ENCODE assay signal across 10 cellular contexts in the genomic region with DNA sequence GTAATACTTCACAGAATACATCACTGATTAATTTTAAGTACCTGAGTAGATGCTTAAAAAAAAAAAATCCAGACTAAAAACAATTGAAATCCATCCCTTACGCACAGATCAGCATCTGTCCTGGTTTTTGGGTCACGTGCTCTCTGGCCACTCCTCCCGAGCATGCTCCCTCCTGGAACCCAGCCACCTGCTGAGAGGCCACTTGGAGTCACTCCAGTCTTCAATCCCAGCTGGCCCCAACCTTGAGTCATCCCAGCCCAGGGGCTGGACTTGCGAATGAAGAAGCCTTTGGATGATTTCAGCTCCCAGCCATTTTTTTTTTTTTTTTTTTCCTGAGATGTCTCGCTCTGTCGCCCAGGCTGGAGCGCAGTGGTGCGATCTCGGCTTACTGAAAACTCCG. TPM values are rescaled to one million over a fixed set of nuclear protein-coding genes. Genes with fewer than 3 reads are reported as not detected.
DNase-seq lines count a peak whose midpoint lies in the region; ATAC-seq and TF ChIP-seq lines count a peak whose summit lies in the region.
"Had no signal": no experiment of that assay in that cellular context is flagged by ENCODE, and none has a peak within 500 bp of the region (broad histone marks: within the 10 kb centered on the region; RNA-seq: fewer than 3 reads in every experiment).

No MANE protein-coding gene starts in this region.

- no peak overlapping the region for H3K9ac ChIP-seq in skeletal muscle tissue (ENCODE audit: low read depth in 1 of 3, low read length in 3 of 3)

- H3K4me1 ChIP-seq in left ventricle myocardium inferior = no peaks in the 10 kb centered on the region
- H3K4me1 ChIP-seq in skeletal muscle tissue (ENCODE audit: control insufficient read depth in 3 of 3, insufficient read depth in 3 of 3, low read length in 3 of 3) = no peaks in the 10 kb centered on the region

- no peak for TF ChIP-seq CTCF in left ventricle myocardium inferior (IDR thresholded peaks at IDR 0.05; ENCODE audit: borderline replicate concordance)

- intact Hi-C loops in left ventricle myocardium inferior (cut with micrococcal nuclease) = no loop called here

- H3K9me3 ChIP-seq in left ventricle myocardium inferior (replicated peaks) (no peaks in the 10 kb centered on the region), skeletal muscle tissue (ENCODE audit: control insufficient read depth in 3 of 3, low read length in 3 of 3) (no peaks in the 10 kb centered on the region)

- H3K27me3 ChIP-seq in left ventricle myocardium inferior (ENCODE audit: low read depth) (peaks cover 17% of the 10 kb centered on the region), skeletal muscle tissue (ENCODE audit: control insufficient read depth in 3 of 3, insufficient read depth in 3 of 3, low read length in 3 of 3) (no peaks in the 10 kb centered on the region)

- ATAC-seq in SK-N-SH treated with all-trans-retinoic acid at 6 μM for 48 hours (peak; percentile 89), HG03196 (IDR thresholded peaks at IDR 0.05; ENCODE audit: unreplicated experiment) (no peak), GM21737 (IDR thresholded peaks at IDR 0.05; ENCODE audit: unreplicated experiment) (no peak)
- ATAC-seq: Panc1 had no signal

- DNase-seq in H4 (ENCODE audit: low spot score) = peak; percentile 94
- DNase-seq in left ventricle myocardium inferior = peak; percentile 77
- no peak for DNase-seq in activated naive CD4-positive, alpha-beta T cell (lab: John Stamatoyannopoulos, UW)
- no peak for DNase-seq in stimulated activated CD4-positive, alpha-beta T cell treated with anti-CD3 and anti-CD28 coated beads, Interleukin-4, amount 100 ng/mL, for 24 hours
- DNase-seq: stimulated activated CD4-positive, alpha-beta T cell treated with anti-CD3 and anti-CD28 coated beads, Interleukin-4, amount 100 ng/mL, for 1 hour had no signal

- no peak overlapping the region for H3K4me3 ChIP-seq in left ventricle myocardium inferior
- no peak overlapping the region for H3K4me3 ChIP-seq in skeletal muscle tissue (ENCODE audit: low read length in 3 of 3)

- H3K36me3 ChIP-seq in left ventricle myocardium inferior (no peaks in the 10 kb centered on the region), skeletal muscle tissue (ENCODE audit: control insufficient read depth in 3 of 3, insufficient read depth in 3 of 3, low read length in 3 of 3) (no peaks in the 10 kb centered on the region)

- H3K27ac ChIP-seq in left ventricle myocardium inferior (replicated peaks) (no peak overlapping the region), skeletal muscle tissue (ENCODE audit: low read depth, low read length) (peak overlapping the region; percentile 25)

TF ChIP-seq in SK-N-SH treated with all-trans-retinoic acid at 6 μM for 48 hours, 23 proteins besides CTCF, POLR2A, EP300 and RAD21:
- TF ChIP-seq, protein P1, sequence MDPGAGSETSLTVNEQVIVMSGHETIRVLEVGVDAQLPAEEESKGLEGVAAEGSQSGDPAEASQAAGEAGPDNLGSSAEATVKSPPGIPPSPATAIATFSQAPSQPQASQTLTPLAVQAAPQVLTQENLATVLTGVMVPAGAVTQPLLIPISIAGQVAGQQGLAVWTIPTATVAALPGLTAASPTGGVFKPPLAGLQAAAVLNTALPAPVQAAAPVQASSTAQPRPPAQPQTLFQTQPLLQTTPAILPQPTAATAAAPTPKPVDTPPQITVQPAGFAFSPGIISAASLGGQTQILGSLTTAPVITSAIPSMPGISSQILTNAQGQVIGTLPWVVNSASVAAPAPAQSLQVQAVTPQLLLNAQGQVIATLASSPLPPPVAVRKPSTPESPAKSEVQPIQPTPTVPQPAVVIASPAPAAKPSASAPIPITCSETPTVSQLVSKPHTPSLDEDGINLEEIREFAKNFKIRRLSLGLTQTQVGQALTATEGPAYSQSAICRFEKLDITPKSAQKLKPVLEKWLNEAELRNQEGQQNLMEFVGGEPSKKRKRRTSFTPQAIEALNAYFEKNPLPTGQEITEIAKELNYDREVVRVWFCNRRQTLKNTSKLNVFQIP (CRISPR knock-in tag; IDR thresholded peaks at IDR 0.05; ENCODE audit: borderline replicate concordance, low read depth) = no peak
- TF ChIP-seq ZFP30 (CRISPR knock-in tag; IDR thresholded peaks at IDR 0.05) (no peak), CSDC2 (CRISPR knock-in tag; IDR thresholded peaks at IDR 0.05) (no peak), RARB (CRISPR knock-in tag; IDR thresholded peaks at IDR 0.05) (no peak), TOX (CRISPR knock-in tag; IDR thresholded peaks at IDR 0.05; ENCODE audit: borderline replicate concordance) (no peak), ISL1 (CRISPR knock-in tag; IDR thresholded peaks at IDR 0.05) (no peak), PPARA (CRISPR knock-in tag; IDR thresholded peaks at IDR 0.05; ENCODE audit: borderline replicate concordance) (no peak), GLIS3 (CRISPR knock-in tag; IDR thresholded peaks at IDR 0.05) (no peak), OSR1 (CRISPR knock-in tag; IDR thresholded peaks at IDR 0.05) (no peak), ZC3H10 (CRISPR knock-in tag; IDR thresholded peaks at IDR 0.05) (no peak)

RNA-seq across cellular contexts. Expression of a gene that starts 8.9 kb away (rescaled TPM):
- 0.08 TPM in 1 of 2 replicates, not detected in the other for total RNA-seq in H4 (2014; rRNA removed; shearing (Covaris generic))
- total RNA-seq in left ventricle myocardium inferior (0.19 TPM), skeletal muscle tissue (5.7 TPM)

RNA-seq across cellular contexts. Expression of a gene that starts 32.5 kb away (rescaled TPM):
- not detected in 2 replicates for total RNA-seq in H4 (2014; rRNA removed; shearing (Covaris generic))
- total RNA-seq in left ventricle myocardium inferior (not detected), skeletal muscle tissue (not detected)

Comparison
In these comparisons a context has a peak if more than half of its experiments do, and no peak if none do; other contexts are left out.
1. DNase-seq: peak in H4 (single experiment) and left ventricle myocardium inferior (single experiment); none in activated naive CD4-positive, alpha-beta T cell (0 of 4) and stimulated activated CD4-positive, alpha-beta T cell treated with anti-CD3 and anti-CD28 coated beads, Interleukin-4, amount 100 ng/mL, for 24 hours (single experiment).